In genomic region chr6:49649982-49650381, GRCh38 we compare ENCODE assay signal across 29 cellular contexts. TPM values are rescaled to one million over a fixed set of nuclear protein-coding genes. Genes with fewer than 3 reads are reported as not detected.
"Had no signal": no experiment of that assay in that cellular context is flagged by ENCODE, and none has a peak within 500 bp of the region (broad histone marks: within the 10 kb centered on the region; RNA-seq: fewer than 3 reads in every experiment).

No MANE protein-coding gene starts in this region.

- DNase-seq: activated CD4-positive, alpha-beta T cell treated with anti-CD3 and anti-CD28 coated beads, Interleukin-2, amount 50 U/mL, for 1 hour; activated CD4-positive, CD25-positive, alpha-beta regulatory T cell; activated CD8-positive, alpha-beta T cell treated with anti-CD3 and anti-CD28 coated beads, Interleukin-2, amount 10 ng/mL, durations not matched to agents 7 days and 5 days; activated effector memory CD4-positive, alpha-beta T cell treated with anti-CD3 and anti-CD28 coated beads, Interleukin-2, amount 50 U/mL, for 16 hours; activated naive CD4-positive, alpha-beta T cell treated with Interleukin-2 at 50 U/mL for 16 hours; activated naive CD8-positive, alpha-beta T cell treated with anti-CD3 and anti-CD28 coated beads, Interleukin-2, amount 50 U/mL, for 24 hours; activated T-cell treated with anti-CD3 and anti-CD28 coated beads, Interleukin-2, amount 50 U/mL, for 24 hours; amygdala; brain microvascular endothelial cell; Karpas-422; MM.1S; NCI-H1048; NCI-H146; NCI-H187 treated with DMSO at 0.1 percent for 48 hours; NCI-H2081 treated with DMSO at 0.1 percent for 48 hours; NCI-H446; NCI-H524; NCI-H748 treated with DMSO at 0.1 percent for 48 hours; RPMI8226 had no signal

- H3K4me1 Mint-ChIP-seq: activated naive CD8-positive, alpha-beta T cell treated with anti-CD3 and anti-CD28 coated beads, Interleukin-2, amount 50 U/mL, for 24 hours had no signal

- H3K27me3 Mint-ChIP-seq: activated naive CD8-positive, alpha-beta T cell treated with anti-CD3 and anti-CD28 coated beads, Interleukin-2, amount 50 U/mL, for 24 hours; activated T-cell treated with anti-CD3 and anti-CD28 coated beads, Interleukin-2, amount 50 U/mL, for 24 hours had no signal

- H3K36me3 Mint-ChIP-seq: activated naive CD4-positive, alpha-beta T cell treated with anti-CD3 and anti-CD28 coated beads, Interleukin-2, amount 50 U/mL, for 72 hours had no signal

- H3K9me3 Mint-ChIP-seq: activated naive CD8-positive, alpha-beta T cell treated with anti-CD3 and anti-CD28 coated beads, Interleukin-2, amount 50 U/mL, for 24 hours; activated T-cell treated with anti-CD3 and anti-CD28 coated beads, Interleukin-2, amount 50 U/mL, for 24 hours; activated T-helper 1 cell treated with anti-CD3 and anti-CD28 coated beads, Interleukin-12 subunit alpha, Interleukin-12 subunit beta, Interleukin-2, Interleukin-4 antibody, amounts not matched to agents 30 ng/mL and 10 ng/mL and 1 ng/mL, durations not matched to agents 14 hours and 24 hours and 36 hours; T-helper 1 cell treated with Interleukin-12 subunit alpha and Interleukin-12 subunit beta and Interleukin-4 antibody, amounts not matched to agents 30 μg/mL and 1 μg/mL, for 36 hours had no signal

- H3K4me3 Mint-ChIP-seq: activated CD8-positive, alpha-beta T cell treated with anti-CD3 and anti-CD28 coated beads, Interleukin-2, amount 10 ng/mL, durations not matched to agents 7 days and 5 days; activated naive CD8-positive, alpha-beta T cell treated with anti-CD3 and anti-CD28 coated beads, Interleukin-2, amount 50 U/mL, for 24 hours; activated T-cell treated with anti-CD3 and anti-CD28 coated beads, Interleukin-2, amount 50 U/mL, for 24 hours; activated T-helper 1 cell treated with anti-CD3 and anti-CD28 coated beads, Interleukin-12 subunit alpha, Interleukin-12 subunit beta, Interleukin-2, Interleukin-4 antibody, amounts not matched to agents 30 ng/mL and 10 ng/mL and 1 ng/mL, durations not matched to agents 14 hours and 24 hours and 36 hours; T-helper 1 cell treated with Interleukin-12 subunit alpha and Interleukin-12 subunit beta and Interleukin-4 antibody, amounts not matched to agents 30 μg/mL and 1 μg/mL, for 36 hours had no signal

- H3K27ac Mint-ChIP-seq: activated CD8-positive, alpha-beta T cell treated with anti-CD3 and anti-CD28 coated beads, Interleukin-2, amount 10 ng/mL, durations not matched to agents 7 days and 5 days; activated naive CD8-positive, alpha-beta T cell treated with anti-CD3 and anti-CD28 coated beads, Interleukin-2, amount 50 U/mL, for 24 hours; activated T-cell treated with anti-CD3 and anti-CD28 coated beads, Interleukin-2, amount 50 U/mL, for 24 hours; activated T-helper 1 cell treated with anti-CD3 and anti-CD28 coated beads, Interleukin-12 subunit alpha, Interleukin-12 subunit beta, Interleukin-2, Interleukin-4 antibody, amounts not matched to agents 30 ng/mL and 10 ng/mL and 1 ng/mL, durations not matched to agents 14 hours and 24 hours and 36 hours; T-helper 1 cell treated with Interleukin-12 subunit alpha and Interleukin-12 subunit beta and Interleukin-4 antibody, amounts not matched to agents 30 μg/mL and 1 μg/mL, for 36 hours had no signal

- H3K36me3 ChIP-seq: brain microvascular endothelial cell, cardiac muscle cell had no signal

- H3K27me3 ChIP-seq: brain microvascular endothelial cell, cardiac muscle cell had no signal

- H3K4me3 ChIP-seq: cardiac muscle cell, SK-N-MC had no signal

- ATAC-seq: activated CD8-positive, alpha-beta T cell treated with anti-CD3 and anti-CD28 coated beads, Interleukin-2, amount 10 ng/mL, durations not matched to agents 7 days and 5 days; activated naive CD4-positive, alpha-beta T cell treated with anti-CD3 and anti-CD28 coated beads, Interleukin-2, amount 50 U/mL, for 72 hours; activated naive CD8-positive, alpha-beta T cell treated with anti-CD3 and anti-CD28 coated beads, Interleukin-2, amount 50 U/mL, for 24 hours; Panc1; Right ventricle myocardium inferior had no signal

- H3K27ac ChIP-seq: brain microvascular endothelial cell, cardiac muscle cell, SK-N-MC, VCaP had no signal

RNA-seq across cellular contexts. Expression of gene RHAG, which starts 13.3 kb away (rescaled TPM):
- total RNA-seq: activated CD8-positive, alpha-beta T cell treated with anti-CD3 and anti-CD28 coated beads, Interleukin-2, amount 10 ng/mL, durations not matched to agents 7 days and 5 days; activated naive CD4-positive, alpha-beta T cell treated with anti-CD3 and anti-CD28 coated beads, Interleukin-2, amount 50 U/mL, for 72 hours; activated T-helper 1 cell treated with anti-CD3 and anti-CD28 coated beads, Interleukin-12 subunit alpha, Interleukin-12 subunit beta, Interleukin-2, Interleukin-4 antibody, amounts not matched to agents 30 ng/mL and 10 ng/mL and 1 ng/mL, durations not matched to agents 14 hours and 24 hours and 36 hours; astrocyte; cardiac muscle cell; OCI-LY7 had no signal
- polyA plus RNA-seq: cardiac muscle cell had no signal
